ENCODE assay signal across 8 cellular contexts in genomic region chr22:24433868-24434471, GRCh38. TPM values are rescaled to one million over a fixed set of nuclear protein-coding genes. Genes with fewer than 3 reads are reported as not detected.
DNase-seq lines count a peak whose midpoint lies in the region; ATAC-seq lines count a peak whose summit lies in the region.

No MANE protein-coding gene starts in this region.

- no peaks in the 10 kb centered on the region for H3K9me3 Mint-ChIP-seq in stimulated activated naive CD8-positive, alpha-beta T cell treated with anti-CD3 and anti-CD28 coated beads, Interleukin-15, amount 100 ng/mL, for 72 hours

- peak; percentile 62 for ATAC-seq in GM18909 (IDR thresholded peaks at IDR 0.05; ENCODE audit: poor library complexity, unreplicated experiment)
- peak; percentile 49 for ATAC-seq in HG03064 (IDR thresholded peaks at IDR 0.05; ENCODE audit: low read depth, unreplicated experiment)
- peak; percentile 57 for ATAC-seq in esophagus mucosa
- peak; percentile 84 for ATAC-seq in stimulated activated naive CD8-positive, alpha-beta T cell treated with anti-CD3 and anti-CD28 coated beads, Interleukin-15, amount 100 ng/mL, for 72 hours

- peaks cover 98% of the 10 kb centered on the region for H3K4me1 Mint-ChIP-seq in stimulated activated naive CD8-positive, alpha-beta T cell treated with anti-CD3 and anti-CD28 coated beads, Interleukin-15, amount 100 ng/mL, for 72 hours

- no peaks in the 10 kb centered on the region for H3K27me3 ChIP-seq in SJCRH30

- no peaks in the 10 kb centered on the region for H3K36me3 ChIP-seq in SJCRH30

- H3K4me3 ChIP-seq in SJCRH30: no peak overlapping the region

- peak overlapping the region; percentile 15; the same call in 1 of the 2 replicates for H3K27ac ChIP-seq in SJCRH30

- peak; percentile 85 for DNase-seq in CD1c-positive myeloid dendritic cell (ENCODE audit: extremely low spot score)
- DNase-seq in SJCRH30: no peak
- no peak for DNase-seq in stimulated activated naive CD8-positive, alpha-beta T cell treated with anti-CD3 and anti-CD28 coated beads, Interleukin-15, amount 100 ng/mL, for 72 hours
- no peak for DNase-seq in NCI-H1092 (lab: John Stamatoyannopoulos, UW)
- DNase-seq in DMS79 (lab: John Stamatoyannopoulos, UW): no peak

- H3K4me3 Mint-ChIP-seq in stimulated activated naive CD8-positive, alpha-beta T cell treated with anti-CD3 and anti-CD28 coated beads, Interleukin-15, amount 100 ng/mL, for 72 hours: peak overlapping the region; percentile 79 to 87

- peaks cover 79% of the 10 kb centered on the region for H3K4me1 ChIP-seq in SJCRH30

- no peaks in the 10 kb centered on the region for H3K27me3 Mint-ChIP-seq in stimulated activated naive CD8-positive, alpha-beta T cell treated with anti-CD3 and anti-CD28 coated beads, Interleukin-15, amount 100 ng/mL, for 72 hours

- peak overlapping the region; percentile 97 to 99 for H3K27ac Mint-ChIP-seq in stimulated activated naive CD8-positive, alpha-beta T cell treated with anti-CD3 and anti-CD28 coated beads, Interleukin-15, amount 100 ng/mL, for 72 hours

- H3K9me3 ChIP-seq in SJCRH30 (replicated peaks): no peaks in the 10 kb centered on the region

RNA-seq across cellular contexts. Expression of gene ADORA2A, which starts 6.6 kb away (rescaled TPM):
- total RNA-seq in SJCRH30 (2014; rRNA removed; shearing (Covaris generic)): 6.9 and 8.7 TPM in 2 replicates
- not detected for total RNA-seq in esophagus mucosa
